Comparison of ENCODE assay signal across 8 cellular contexts in the genomic region with DNA sequence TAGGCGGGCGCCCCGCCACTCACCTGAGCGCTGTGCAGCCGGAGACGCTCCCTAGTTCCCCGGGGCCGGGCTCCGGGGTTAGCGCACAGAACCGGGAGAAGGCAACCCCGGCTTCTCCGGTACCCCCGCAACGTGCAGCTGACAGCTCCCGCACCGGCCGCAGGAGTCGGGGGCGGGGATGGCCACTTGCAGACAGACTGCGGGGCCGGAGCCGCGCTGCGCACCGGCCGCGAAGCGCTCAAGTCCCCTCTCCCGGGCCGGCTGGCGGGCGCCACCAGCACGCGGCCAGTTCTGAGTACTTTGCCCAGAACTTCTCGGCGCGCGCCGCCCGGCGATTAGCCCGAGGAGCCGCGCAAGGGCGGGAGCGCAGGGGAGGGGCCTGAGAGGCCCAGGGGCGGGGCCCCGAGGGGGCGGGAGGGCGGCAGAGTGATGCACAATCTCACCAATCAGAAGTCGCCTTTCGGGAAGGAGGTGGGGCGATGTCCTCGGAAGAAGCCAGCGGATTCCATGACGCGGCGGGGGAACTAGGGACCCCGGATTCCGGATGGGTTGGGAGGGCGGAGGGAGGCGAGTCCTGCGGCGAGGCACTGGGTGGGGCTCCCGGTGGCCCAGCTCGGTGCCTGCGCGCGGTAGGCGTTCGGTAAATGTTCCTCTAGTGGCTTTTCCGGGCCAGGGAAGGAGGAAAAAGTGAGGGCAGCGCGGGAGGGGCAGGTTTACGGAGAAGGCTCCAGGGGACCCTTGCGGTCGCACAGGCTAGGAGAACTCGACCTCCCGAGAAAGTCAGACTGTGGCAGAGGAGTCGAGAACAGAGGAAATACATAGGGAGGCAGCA. TPM values are rescaled to one million over a fixed set of nuclear protein-coding genes. Genes with fewer than 3 reads are reported as not detected.
A peak's percentile ranks its signal among the peaks of the same experiment; 100 is the strongest.
DNase-seq lines count a peak whose midpoint lies in the region; ATAC-seq, FAIRE-seq and TF ChIP-seq lines count a peak whose summit lies in the region.

A gene with protein sequence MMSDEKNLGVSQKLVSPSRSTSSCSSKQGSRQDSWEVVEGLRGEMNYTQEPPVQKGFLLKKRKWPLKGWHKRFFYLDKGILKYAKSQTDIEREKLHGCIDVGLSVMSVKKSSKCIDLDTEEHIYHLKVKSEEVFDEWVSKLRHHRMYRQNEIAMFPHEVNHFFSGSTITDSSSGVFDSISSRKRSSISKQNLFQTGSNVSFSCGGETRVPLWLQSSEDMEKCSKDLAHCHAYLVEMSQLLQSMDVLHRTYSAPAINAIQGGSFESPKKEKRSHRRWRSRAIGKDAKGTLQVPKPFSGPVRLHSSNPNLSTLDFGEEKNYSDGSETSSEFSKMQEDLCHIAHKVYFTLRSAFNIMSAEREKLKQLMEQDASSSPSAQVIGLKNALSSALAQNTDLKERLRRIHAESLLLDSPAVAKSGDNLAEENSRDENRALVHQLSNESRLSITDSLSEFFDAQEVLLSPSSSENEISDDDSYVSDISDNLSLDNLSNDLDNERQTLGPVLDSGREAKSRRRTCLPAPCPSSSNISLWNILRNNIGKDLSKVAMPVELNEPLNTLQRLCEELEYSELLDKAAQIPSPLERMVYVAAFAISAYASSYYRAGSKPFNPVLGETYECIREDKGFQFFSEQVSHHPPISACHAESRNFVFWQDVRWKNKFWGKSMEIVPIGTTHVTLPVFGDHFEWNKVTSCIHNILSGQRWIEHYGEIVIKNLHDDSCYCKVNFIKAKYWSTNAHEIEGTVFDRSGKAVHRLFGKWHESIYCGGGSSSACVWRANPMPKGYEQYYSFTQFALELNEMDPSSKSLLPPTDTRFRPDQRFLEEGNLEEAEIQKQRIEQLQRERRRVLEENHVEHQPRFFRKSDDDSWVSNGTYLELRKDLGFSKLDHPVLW (minus strand): TSS at position 316 of the 832 bp plus-strand sequence. CDS start 87,706 bp downstream, outside the sequence.

- intact Hi-C loops in activated T-helper 1 cell treated with anti-CD3 and anti-CD28 coated beads, Interleukin-12 subunit alpha, Interleukin-12 subunit beta, Interleukin-2, Interleukin-4 antibody, amounts not matched to agents 30 ng/mL and 10 ng/mL and 1 ng/mL, durations not matched to agents 14 hours and 24 hours and 36 hours (cut with micrococcal nuclease) = loop anchor here (1.0 to 10.0 kb wide), 14 partner anchors 14 to 1608 kb away; partner anchors contain the start of genes CYCS, PALS2 and TRA2A
- intact Hi-C loops in natural killer cell (cut with micrococcal nuclease) = loop anchor here (1.0 to 5.0 kb wide), 4 partner anchors 17 to 159 kb away; no protein-coding TSS in a partner anchor

- H3K36me3 Mint-ChIP-seq in activated T-helper 1 cell treated with anti-CD3 and anti-CD28 coated beads, Interleukin-12 subunit alpha, Interleukin-12 subunit beta, Interleukin-2, Interleukin-4 antibody, amounts not matched to agents 30 ng/mL and 10 ng/mL and 1 ng/mL, durations not matched to agents 14 hours and 24 hours and 36 hours (ENCODE audit: low read depth) = peaks cover 29% of the 10 kb centered on the region
- no peaks in the 10 kb centered on the region for H3K36me3 Mint-ChIP-seq in natural killer cell

- H3K27me3 Mint-ChIP-seq in activated T-helper 1 cell treated with anti-CD3 and anti-CD28 coated beads, Interleukin-12 subunit alpha, Interleukin-12 subunit beta, Interleukin-2, Interleukin-4 antibody, amounts not matched to agents 30 ng/mL and 10 ng/mL and 1 ng/mL, durations not matched to agents 14 hours and 24 hours and 36 hours (ENCODE audit: insufficient read depth) = peaks cover 2% of the 10 kb centered on the region
- H3K27me3 Mint-ChIP-seq in natural killer cell (ENCODE audit: low read depth in 2 of 2) = no peaks in the 10 kb centered on the region

- ATAC-seq in GM21737 (IDR thresholded peaks at IDR 0.05; ENCODE audit: unreplicated experiment) = peak; percentile 70
- peak; percentile 84 to 95 (median 85) for ATAC-seq in natural killer cell

- peak within 1 kb of the TSS; percentile 96 for H3K27ac Mint-ChIP-seq in activated T-helper 1 cell treated with anti-CD3 and anti-CD28 coated beads, Interleukin-12 subunit alpha, Interleukin-12 subunit beta, Interleukin-2, Interleukin-4 antibody, amounts not matched to agents 30 ng/mL and 10 ng/mL and 1 ng/mL, durations not matched to agents 14 hours and 24 hours and 36 hours
- H3K27ac Mint-ChIP-seq in natural killer cell = peak within 1 kb of the TSS; percentile 92

- H3K27ac ChIP-seq in KOPT-K1 (ENCODE audit: low read depth, low read length, poor library complexity, severe bottlenecking) = peak within 1 kb of the TSS; percentile 69

- peaks cover 57% of the 10 kb centered on the region for H3K4me1 Mint-ChIP-seq in activated T-helper 1 cell treated with anti-CD3 and anti-CD28 coated beads, Interleukin-12 subunit alpha, Interleukin-12 subunit beta, Interleukin-2, Interleukin-4 antibody, amounts not matched to agents 30 ng/mL and 10 ng/mL and 1 ng/mL, durations not matched to agents 14 hours and 24 hours and 36 hours (ENCODE audit: low read depth)
- peaks cover 56 to 65% of the 10 kb centered on the region in 2 donors for H3K4me1 Mint-ChIP-seq in natural killer cell

- TF ChIP-seq CTCF in fibroblast of mammary gland (conservative IDR thresholded peaks at IDR 0.05; ENCODE audit: control insufficient read depth, insufficient read depth, low read depth, low read length) = no peak
- TF ChIP-seq CTCF in natural killer cell (IDR thresholded peaks at IDR 0.05) = no peak

- no peaks in the 10 kb centered on the region for H3K36me3 ChIP-seq in KOPT-K1 (ENCODE audit: insufficient read depth, low read length)

- H3K9me3 Mint-ChIP-seq in activated T-helper 1 cell treated with anti-CD3 and anti-CD28 coated beads, Interleukin-12 subunit alpha, Interleukin-12 subunit beta, Interleukin-2, Interleukin-4 antibody, amounts not matched to agents 30 ng/mL and 10 ng/mL and 1 ng/mL, durations not matched to agents 14 hours and 24 hours and 36 hours = no peaks in the 10 kb centered on the region
- no peaks in the 10 kb centered on the region for H3K9me3 Mint-ChIP-seq in natural killer cell

- FAIRE-seq in RCC 7860 (lab: Jason Lieb, UNC) = peak; percentile 66

- peak within 1 kb of the TSS; percentile 96 for H3K4me3 Mint-ChIP-seq in activated T-helper 1 cell treated with anti-CD3 and anti-CD28 coated beads, Interleukin-12 subunit alpha, Interleukin-12 subunit beta, Interleukin-2, Interleukin-4 antibody, amounts not matched to agents 30 ng/mL and 10 ng/mL and 1 ng/mL, durations not matched to agents 14 hours and 24 hours and 36 hours
- H3K4me3 Mint-ChIP-seq in natural killer cell = peak within 1 kb of the TSS; percentile 91

- DNase-seq in DMS79 treated with DMSO at 0.1 percent for 48 hours (lab: John Stamatoyannopoulos, UW) (peak; percentile 88), RCC 7860 (ENCODE audit: low spot score) (peak; percentile 91), fibroblast of mammary gland (ENCODE audit: low read depth) (peak; percentile 94), natural killer cell (peak; percentile 96)
- peak; percentile 91 for DNase-seq in activated T-helper 1 cell treated with anti-CD3 and anti-CD28 coated beads, Interleukin-12 subunit alpha, Interleukin-12 subunit beta, Interleukin-2, Interleukin-4 antibody, amounts not matched to agents 30 ng/mL and 10 ng/mL and 1 ng/mL, durations not matched to agents 14 hours and 24 hours and 36 hours (ENCODE audit: low spot score)
- peak; percentile 83 to 96 (median 92) for DNase-seq in stimulated activated naive CD4-positive, alpha-beta T cell (lab: John Stamatoyannopoulos, UW)

- peaks cover 15% of the 10 kb centered on the region for H3K9me3 ChIP-seq in KOPT-K1 (ENCODE audit: insufficient read depth, low read length, poor library complexity, severe bottlenecking)

- peak within 1 kb of the TSS; percentile 71 for H3K4me3 ChIP-seq in fibroblast of mammary gland (ENCODE audit: control insufficient read depth, low read depth, low read length)

RNA-seq across cellular contexts. Expression of the gene that starts here (rescaled TPM):
- total RNA-seq in activated T-helper 1 cell treated with anti-CD3 and anti-CD28 coated beads, Interleukin-12 subunit alpha, Interleukin-12 subunit beta, Interleukin-2, Interleukin-4 antibody, amounts not matched to agents 30 ng/mL and 10 ng/mL and 1 ng/mL, durations not matched to agents 14 hours and 24 hours and 36 hours = 90.6 and 101 TPM in 2 replicates
- 10 to 100 TPM; 50.7 to 99.1 (median 65.1) TPM for total RNA-seq in natural killer cell

Comparison
In these comparisons a context has a peak if more than half of its experiments do, and no peak if none do; other contexts are left out.
1. Peak in every context shown above with its lines: DNase-seq, ATAC-seq, H3K4me3 ChIP-seq and H3K27ac ChIP-seq.